Comparison of ENCODE assay signal across 28 cellular contexts in the genomic region with DNA sequence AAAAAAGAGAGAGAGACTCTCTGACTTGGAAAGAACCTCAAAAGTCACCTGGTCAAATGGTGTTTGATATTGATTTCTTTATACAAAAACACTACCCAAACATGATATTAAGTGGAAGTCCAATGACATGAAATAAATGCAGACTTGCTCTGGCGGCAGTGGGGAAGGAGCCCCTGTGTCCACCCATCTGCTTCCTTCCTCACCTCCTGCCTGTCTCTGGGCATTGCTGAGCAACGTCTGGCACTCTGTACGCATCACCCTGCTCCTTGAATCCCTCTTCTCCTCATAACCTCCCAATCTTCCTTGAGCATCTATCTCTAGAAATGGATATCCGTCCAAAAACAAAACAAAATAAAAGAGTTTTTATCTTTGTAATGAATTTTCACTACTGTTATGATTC.
"Had no signal": no experiment of that assay in that cellular context is flagged by ENCODE, and none has a peak within 500 bp of the region (broad histone marks: within the 10 kb centered on the region; RNA-seq: fewer than 3 reads in every experiment).

No MANE protein-coding gene starts in this region.

- DNase-seq: naive B cell; naive thymus-derived CD8-positive, alpha-beta T cell; nephron progenitor cell; nucleus accumbens; pancreas; psoas muscle; right cardiac atrium; right lobe of liver; sigmoid colon; small intestine; stimulated activated CD4-positive, alpha-beta T cell treated with anti-CD3 and anti-CD28 coated beads, Interleukin-15, amount 100 ng/mL, for 24 hours; stimulated activated CD4-positive, alpha-beta T cell treated with anti-CD3 and anti-CD28 coated beads, Interleukin-2, amount 100 ng/mL, for 24 hours; stimulated activated CD4-positive, alpha-beta T cell treated with anti-CD3 and anti-CD28 coated beads, Interleukin-2, amount 100 ng/mL, for 48 hours; stimulated activated CD4-positive, alpha-beta T cell treated with anti-CD3 and anti-CD28 coated beads, Interleukin-4, amount 100 ng/mL, for 24 hours; stimulated activated naive B cell treated with anti-CD40 and anti-IgM and Interleukin-4, amounts not matched to agents 10 μg/mL and 1 μg/mL and 100 μg/mL, for 72 hours; stimulated activated naive CD4-positive, alpha-beta T cell treated with Interleukin-2 at 50 U/mL for 16 hours; stomach; thyroid gland; trophoblast cell; upper lobe of left lung had no signal

- H3K36me3 ChIP-seq: neutrophil, pancreas, right lobe of liver, sigmoid colon, stomach, thoracic aorta, thyroid gland, tibial nerve, upper lobe of left lung, vagina had no signal

- H3K4me1 Mint-ChIP-seq: naive B cell; naive thymus-derived CD8-positive, alpha-beta T cell; neural crest cell; stimulated activated naive B cell treated with anti-CD40 and anti-IgM and Interleukin-4, amounts not matched to agents 10 μg/mL and 1 μg/mL and 100 μg/mL, for 72 hours had no signal

- H3K4me3 ChIP-seq: pancreas, psoas muscle, right lobe of liver, sigmoid colon, stomach, thoracic aorta, thyroid gland, tibial nerve, upper lobe of left lung, vagina had no signal

- H3K9me3 ChIP-seq: neutrophil, pancreas, psoas muscle, right lobe of liver, sigmoid colon, stomach, thoracic aorta, thyroid gland, tibial nerve, upper lobe of left lung, vagina had no signal

- H3K4me3 Mint-ChIP-seq: naive thymus-derived CD8-positive, alpha-beta T cell; natural killer cell treated with Interleukin-12 subunit alpha and Interleukin-12 subunit beta and Interleukin-15 and Interleukin-18, amount 100 ng/mL, for 72 hours; nephron progenitor cell; neural crest cell; stimulated activated effector memory CD8-positive, alpha-beta T cell treated with anti-CD3 and anti-CD28 coated beads, Interleukin-12 subunit alpha, Interleukin-12 subunit beta, amount 100 ng/mL, for 72 hours; stimulated activated naive B cell treated with anti-CD40 and anti-IgM and Interleukin-4, amounts not matched to agents 10 μg/mL and 1 μg/mL and 100 μg/mL, for 72 hours; stimulated activated naive CD8-positive, alpha-beta T cell treated with anti-CD3 and anti-CD28 coated beads, Interleukin-15, Interleukin-2, amounts not matched to agents 100 ng/mL and 50 ng/mL, for 24 hours had no signal

- H3K27me3 ChIP-seq: pancreas, right lobe of liver, sigmoid colon, stomach, thyroid gland, tibial nerve, upper lobe of left lung, vagina had no signal

- H3K36me3 Mint-ChIP-seq: naive B cell; naive thymus-derived CD8-positive, alpha-beta T cell; natural killer cell treated with Interleukin-12 subunit alpha and Interleukin-12 subunit beta and Interleukin-15 and Interleukin-18, amount 100 ng/mL, for 72 hours; stimulated activated effector memory CD8-positive, alpha-beta T cell treated with anti-CD3 and anti-CD28 coated beads, Interleukin-12 subunit alpha, Interleukin-12 subunit beta, amount 100 ng/mL, for 72 hours; stimulated activated naive B cell treated with anti-CD40 and anti-IgM and Interleukin-4, amounts not matched to agents 10 μg/mL and 1 μg/mL and 100 μg/mL, for 72 hours had no signal

- H3K27ac ChIP-seq: neutrophil, pancreas, psoas muscle, right lobe of liver, sigmoid colon, stomach, thoracic aorta, thyroid gland, tibial nerve, upper lobe of left lung, vagina had no signal

- H3K9me3 Mint-ChIP-seq: naive B cell; naive thymus-derived CD8-positive, alpha-beta T cell; natural killer cell treated with Interleukin-12 subunit alpha and Interleukin-12 subunit beta and Interleukin-15 and Interleukin-18, amount 100 ng/mL, for 72 hours; nephron progenitor cell; neural crest cell; stimulated activated effector memory CD8-positive, alpha-beta T cell treated with anti-CD3 and anti-CD28 coated beads, Interleukin-12 subunit alpha, Interleukin-12 subunit beta, amount 100 ng/mL, for 72 hours; stimulated activated naive B cell treated with anti-CD40 and anti-IgM and Interleukin-4, amounts not matched to agents 10 μg/mL and 1 μg/mL and 100 μg/mL, for 72 hours; stimulated activated naive CD8-positive, alpha-beta T cell treated with anti-CD3 and anti-CD28 coated beads, Interleukin-15, Interleukin-2, amounts not matched to agents 100 ng/mL and 50 ng/mL, for 24 hours had no signal

- H3K27ac Mint-ChIP-seq: naive B cell; natural killer cell treated with Interleukin-12 subunit alpha and Interleukin-12 subunit beta and Interleukin-15 and Interleukin-18, amount 100 ng/mL, for 72 hours; nephron progenitor cell; stimulated activated effector memory CD8-positive, alpha-beta T cell treated with anti-CD3 and anti-CD28 coated beads, Interleukin-12 subunit alpha, Interleukin-12 subunit beta, amount 100 ng/mL, for 72 hours; stimulated activated naive B cell treated with anti-CD40 and anti-IgM and Interleukin-4, amounts not matched to agents 10 μg/mL and 1 μg/mL and 100 μg/mL, for 72 hours; stimulated activated naive CD8-positive, alpha-beta T cell treated with anti-CD3 and anti-CD28 coated beads, Interleukin-15, Interleukin-2, amounts not matched to agents 100 ng/mL and 50 ng/mL, for 24 hours had no signal

- H3K4me1 ChIP-seq: pancreas, psoas muscle, right lobe of liver, sigmoid colon, stomach, tibial nerve, upper lobe of left lung, vagina had no signal
